In the genomic region with DNA sequence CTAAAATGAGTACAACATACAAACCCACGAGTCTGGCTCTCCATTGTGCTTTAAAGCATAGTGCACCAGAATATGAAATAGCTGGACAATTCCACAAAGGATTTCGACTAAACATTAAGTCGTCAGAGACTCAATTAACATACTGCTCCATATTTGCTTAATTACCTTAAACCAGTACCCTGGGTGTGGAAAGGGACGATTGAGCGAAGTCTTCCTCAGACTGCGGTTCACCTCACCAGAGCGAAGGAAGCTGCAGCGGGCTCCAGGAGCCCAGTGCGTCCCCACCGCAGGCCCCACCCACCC, we compare ENCODE assay signal across 8 cellular contexts. TPM values are rescaled to one million over a fixed set of nuclear protein-coding genes. Genes with fewer than 3 reads are reported as not detected.
DNase-seq lines count a peak whose midpoint lies in the region; ATAC-seq and TF ChIP-seq lines count a peak whose summit lies in the region.

No MANE protein-coding gene starts in this region.

- H3K4me3 Mint-ChIP-seq in brain: peak overlapping the region; percentile 86 to 94 (median 93)

- TF ChIP-seq CTCF in brain (conservative IDR thresholded peaks at IDR 0.05) (no peak), mucosa of descending colon (IDR thresholded peaks at IDR 0.05) (no peak), foreskin keratinocyte (conservative IDR thresholded peaks at IDR 0.05) (no peak)

- H3K36me3 Mint-ChIP-seq in brain: peaks cover 2% of the 10 kb centered on the region

- peaks cover 14% of the 10 kb centered on the region for H3K27me3 Mint-ChIP-seq in brain

- intact Hi-C loops in mucosa of descending colon (cut with DNase I, micrococcal nuclease): no loop called here

- H3K27ac Mint-ChIP-seq in brain: peak overlapping the region; percentile 74 to 97 (median 93)

- ATAC-seq in GM18907 (IDR thresholded peaks at IDR 0.05; ENCODE audit: unreplicated experiment) (peak; percentile 30), HG03280 (IDR thresholded peaks at IDR 0.05; ENCODE audit: unreplicated experiment) (peak; percentile 22), mucosa of descending colon (no peak), foreskin keratinocyte (no peak)

- peaks cover 0 to 22% (median 10%) of the 10 kb centered on the region in 5 experiments for H3K9me3 Mint-ChIP-seq in brain

- H3K4me3 ChIP-seq in mucosa of descending colon: peak overlapping the region; percentile 40

- H3K36me3 ChIP-seq in mucosa of descending colon (ENCODE audit: low read depth): no peaks in the 10 kb centered on the region

- H3K4me1 Mint-ChIP-seq in brain: peaks cover 38% of the 10 kb centered on the region

- H3K27ac ChIP-seq in foreskin keratinocyte: no peak overlapping the region

- DNase-seq in mucosa of descending colon (no peak), NCI-H774 (lab: John Stamatoyannopoulos, UW) (no peak), foreskin keratinocyte (no peak), NCI-H510A treated with DMSO at 0.1 percent for 48 hours (lab: John Stamatoyannopoulos, UW) (no peak)
- no peak for DNase-seq in stimulated activated naive CD4-positive, alpha-beta T cell treated with Interleukin-2 at 50 U/mL for 16 hours (lab: John Stamatoyannopoulos, UW)

- peaks cover 2% of the 10 kb centered on the region for H3K9me3 ChIP-seq in mucosa of descending colon

- H3K4me1 ChIP-seq in mucosa of descending colon (ENCODE audit: low read depth): peaks cover 4% of the 10 kb centered on the region
- H3K4me1 ChIP-seq in foreskin keratinocyte: peaks cover 5% of the 10 kb centered on the region

- no peaks in the 10 kb centered on the region for H3K27me3 ChIP-seq in foreskin keratinocyte

RNA-seq across cellular contexts. Expression of gene TRPC1, which starts 0.2 kb away (rescaled TPM):
- polyA plus RNA-seq in brain (ENCODE audit: insufficient read depth, low read depth, low replicate concordance) (2.9 TPM), foreskin keratinocyte (0.76 and 1.4 TPM in 2 replicates)
- total RNA-seq in mucosa of descending colon (10 to 100 TPM in 1 of 3 donors, 1 to 10 TPM in 1, under 1 TPM in 1; 0.87 to 11.4 (median 2.0) TPM), foreskin keratinocyte (3.9 and 6.2 TPM in 2 replicates)

Comparison
In these comparisons a context has a peak if more than half of its experiments do, and no peak if none do; other contexts are left out.
1. ATAC-seq: peak in GM18907 (single experiment) and HG03280 (single experiment); none in mucosa of descending colon (single experiment) and foreskin keratinocyte (single experiment).